Comparison of ENCODE assay signal across 8 cellular contexts in the genomic region with DNA sequence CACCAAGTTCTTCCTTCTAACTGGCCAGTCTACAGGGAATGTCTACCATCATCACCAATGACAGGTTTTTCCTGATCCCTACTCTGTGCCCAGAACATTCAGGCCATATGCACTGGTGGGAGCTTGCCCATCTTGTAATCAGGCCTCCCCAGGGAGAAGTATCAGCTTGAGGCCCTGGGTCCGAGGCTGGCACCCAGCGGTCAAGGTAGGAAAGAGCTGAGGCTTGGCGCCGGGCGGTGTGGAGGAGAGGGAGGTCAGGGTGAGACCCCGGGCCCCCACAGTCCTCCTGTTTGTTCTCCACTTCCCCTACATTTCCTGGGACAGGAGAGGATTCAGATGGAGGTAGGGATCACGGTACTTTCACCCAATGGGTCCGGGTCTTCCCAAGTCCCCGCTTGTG. TPM values are rescaled to one million over a fixed set of nuclear protein-coding genes. Genes with fewer than 3 reads are reported as not detected.
DNase-seq lines count a peak whose midpoint lies in the region; TF ChIP-seq lines count a peak whose summit lies in the region.

No MANE protein-coding gene starts in this region.

- DNase-seq in fibroblast of lung (ENCODE audit: low read depth in 2 of 2) (no peak), osteoblast (ENCODE audit: insufficient read length, low spot score, missing footprints) (peak; percentile 76), foreskin melanocyte (no peak), COLO668 (lab: John Stamatoyannopoulos, UW; ENCODE audit: unreplicated experiment) (no peak), NAMALWA (ENCODE audit: low spot score) (no peak)
- DNase-seq in activated CD8-positive, alpha-beta memory T cell treated with anti-CD3 and anti-CD28 coated beads, Interleukin-2, amount 50 U/mL, for 4 hours: no peak

- H3K9ac ChIP-seq in BLaER1 treated with 17β-estradiol and CSF1 and Interleukin-3, amounts not matched to agents 10 nM and 100 nM: peak overlapping the region; percentile 49 to 72 (median 68); a peak in 18 of 22 replicates
- H3K9ac ChIP-seq in OCI-LY1 (ENCODE audit: low read length) (no peak overlapping the region; the same call in 1 of the 2 replicates), fibroblast of lung (ENCODE audit: insufficient read depth, low read length) (no peak overlapping the region)

- H4K20me1 ChIP-seq in BLaER1 treated with 17β-estradiol and CSF1 and Interleukin-3, amounts not matched to agents 10 nM and 100 nM: peaks cover 0 to 61% (median 53%) of the 10 kb centered on the region in 11 experiments; a peak in 18 of 22 replicates
- no peaks in the 10 kb centered on the region for H4K20me1 ChIP-seq in OCI-LY1 (ENCODE audit: insufficient read depth, low read length)
- no peaks in the 10 kb centered on the region for H4K20me1 ChIP-seq in fibroblast of lung (ENCODE audit: control insufficient read depth, extremely low read depth, insufficient read depth, low read length)
- peaks cover 38% of the 10 kb centered on the region for H4K20me1 ChIP-seq in osteoblast (ENCODE audit: insufficient read depth, low read length)

- H3K79me2 ChIP-seq in OCI-LY1 (ENCODE audit: insufficient read depth, low read length) (no peaks in the 10 kb centered on the region), fibroblast of lung (ENCODE audit: control insufficient read depth, insufficient read depth, low read length) (no peaks in the 10 kb centered on the region), osteoblast (ENCODE audit: insufficient read depth, low read length) (peaks cover 32% of the 10 kb centered on the region)

- peak overlapping the region in 8 of 11 experiments; percentile 8 to 59 (median 48); a peak in 11 of 22 replicates for H3K27ac ChIP-seq in BLaER1 treated with 17β-estradiol and CSF1 and Interleukin-3, amounts not matched to agents 10 nM and 100 nM
- H3K27ac ChIP-seq in OCI-LY1 (ENCODE audit: low read depth, low read length, poor library complexity, severe bottlenecking): no peak overlapping the region
- H3K27ac ChIP-seq in fibroblast of lung (ENCODE audit: insufficient read depth, low read length): no peak overlapping the region
- H3K27ac ChIP-seq in osteoblast (ENCODE audit: low read depth, low read length): no peak overlapping the region

- peaks cover 21 to 40% (median 32%) of the 10 kb centered on the region in 10 experiments for H3K4me1 ChIP-seq in BLaER1 treated with 17β-estradiol and CSF1 and Interleukin-3, amounts not matched to agents 10 nM and 100 nM
- peaks cover 5% of the 10 kb centered on the region for H3K4me1 ChIP-seq in OCI-LY1 (ENCODE audit: insufficient read depth, low read length, severe bottlenecking)
- H3K4me1 ChIP-seq in fibroblast of lung (ENCODE audit: control insufficient read depth, extremely low read depth, insufficient read depth, low read length): peaks cover 8% of the 10 kb centered on the region
- peaks cover 32% of the 10 kb centered on the region for H3K4me1 ChIP-seq in osteoblast (ENCODE audit: insufficient read depth, low read length)

- H3K36me3 ChIP-seq in BLaER1 treated with 17β-estradiol and CSF1 and Interleukin-3, amounts not matched to agents 10 nM and 100 nM: peaks cover 12 to 31% (median 16%) of the 10 kb centered on the region in 11 experiments; a peak in 19 of 22 replicates
- H3K36me3 ChIP-seq in OCI-LY1 (ENCODE audit: insufficient read depth, low read length): no peaks in the 10 kb centered on the region
- no peaks in the 10 kb centered on the region for H3K36me3 ChIP-seq in fibroblast of lung (ENCODE audit: control insufficient read depth, insufficient read depth, low read length)
- peaks cover 11% of the 10 kb centered on the region for H3K36me3 ChIP-seq in osteoblast (ENCODE audit: insufficient read depth, low read length)

- TF ChIP-seq CTCF in OCI-LY1 (IDR thresholded peaks at IDR 0.05; ENCODE audit: low read length) (no peak), fibroblast of lung (conservative IDR thresholded peaks at IDR 0.05 in 1 of 2, IDR thresholded peaks at IDR 0.05 in 1 of 2; ENCODE audit: low read depth in 1 of 2, low read length in 2 of 2) (no peak), osteoblast (IDR thresholded peaks at IDR 0.05; ENCODE audit: extremely low read depth, low read depth, low read length) (no peak)

- no peaks in the 10 kb centered on the region for H3K27me3 ChIP-seq in BLaER1 treated with 17β-estradiol and CSF1 and Interleukin-3, amounts not matched to agents 10 nM and 100 nM
- H3K27me3 ChIP-seq in OCI-LY1 (ENCODE audit: insufficient read depth, low read length) (no peaks in the 10 kb centered on the region; the same call in 1 of the 2 replicates), fibroblast of lung (ENCODE audit: control insufficient read depth, insufficient read depth, low read length) (no peaks in the 10 kb centered on the region), osteoblast (ENCODE audit: insufficient read depth, low read length) (no peaks in the 10 kb centered on the region)

- H3K4me3 ChIP-seq in BLaER1 treated with 17β-estradiol and CSF1 and Interleukin-3, amounts not matched to agents 10 nM and 100 nM: peak overlapping the region; percentile 41 to 62 (median 46); a peak in 17 of 20 replicates
- H3K4me3 ChIP-seq in OCI-LY1 (ENCODE audit: low read depth, low read length, poor library complexity, severe bottlenecking) (peak overlapping the region; percentile 50), fibroblast of lung (replicated peaks in 1 of 4; ENCODE audit: control extremely low read depth in 1 of 4, insufficient read depth in 1 of 4, low read depth in 3 of 4, low read length in 4 of 4) (no peak overlapping the region), osteoblast (ENCODE audit: insufficient read depth, low read length) (peak overlapping the region; percentile 57)

- H2AFZ ChIP-seq in OCI-LY1 (ENCODE audit: low read length) (no peak overlapping the region), fibroblast of lung (ENCODE audit: low read length) (no peak overlapping the region), osteoblast (ENCODE audit: low read length) (no peak overlapping the region)

- peak overlapping the region; percentile 72 to 92 (median 88) for H3K4me2 ChIP-seq in BLaER1 treated with 17β-estradiol and CSF1 and Interleukin-3, amounts not matched to agents 10 nM and 100 nM
- H3K4me2 ChIP-seq in OCI-LY1 (ENCODE audit: low read length) (peak overlapping the region; percentile 65), fibroblast of lung (ENCODE audit: extremely low read depth, insufficient read depth, low read length) (peak overlapping the region; percentile 77), osteoblast (ENCODE audit: insufficient read depth, low read length) (peak overlapping the region; percentile 74)

- no peaks in the 10 kb centered on the region for H3F3A ChIP-seq in OCI-LY1 (ENCODE audit: insufficient read depth, low read length)

- no peaks in the 10 kb centered on the region for H3K9me2 ChIP-seq in OCI-LY1 (ENCODE audit: low read depth, low read length)

- no peaks in the 10 kb centered on the region for H3K9me3 ChIP-seq in BLaER1 treated with 17β-estradiol and CSF1 and Interleukin-3, amounts not matched to agents 10 nM and 100 nM (replicated peaks in 1 of 11)
- no peaks in the 10 kb centered on the region for H3K9me3 ChIP-seq in OCI-LY1 (ENCODE audit: low read length)
- no peaks in the 10 kb centered on the region for H3K9me3 ChIP-seq in fibroblast of lung (ENCODE audit: control insufficient read depth, insufficient read depth, low read depth, low read length)
- H3K9me3 ChIP-seq in osteoblast (ENCODE audit: low read depth, low read length): no peaks in the 10 kb centered on the region

RNA-seq across cellular contexts. Expression of a gene that starts 15.5 kb away (rescaled TPM):
- total RNA-seq in fibroblast of lung: 5.0 and 5.1 TPM in 2 replicates
- polyA plus RNA-seq in fibroblast of lung: 4.5 and 10.6 TPM in 2 replicates
- polyA plus RNA-seq in fibroblast of lung (2012): 6.1 and 16.1 TPM in 2 replicates
- 8.2 and 21.6 TPM in 2 replicates for polyA minus RNA-seq in fibroblast of lung (ENCODE audit: low replicate concordance)
- 23.5 and 24.2 TPM in 2 replicates for total RNA-seq in osteoblast

Comparison
In these comparisons a context has a peak if more than half of its experiments do, and no peak if none do; other contexts are left out.
1. H3K27ac ChIP-seq: peak in BLaER1 treated with 17β-estradiol and CSF1 and Interleukin-3, amounts not matched to agents 10 nM and 100 nM (8 of 11); none in OCI-LY1 (single experiment), fibroblast of lung (single experiment) and osteoblast (single experiment).
2. H3K4me3 ChIP-seq: peak in BLaER1 treated with 17β-estradiol and CSF1 and Interleukin-3, amounts not matched to agents 10 nM and 100 nM (10 of 10), OCI-LY1 (single experiment) and osteoblast (single experiment); none in fibroblast of lung (0 of 4).
3. H3K9ac ChIP-seq: peak in BLaER1 treated with 17β-estradiol and CSF1 and Interleukin-3, amounts not matched to agents 10 nM and 100 nM (11 of 11); none in OCI-LY1 (single experiment) and fibroblast of lung (single experiment).
4. Peak in every context shown above with its lines, with median percentiles within 50 percentile points of each other: H3K4me2 ChIP-seq.